ENCODE assay signal across 8 cellular contexts in genomic region chr16:27515874-27516353, GRCh38.
DNase-seq lines count a peak whose midpoint lies in the region; ATAC-seq and TF ChIP-seq lines count a peak whose summit lies in the region.

No MANE protein-coding gene starts in this region.

- DNase-seq in DMS 273 (lab: John Stamatoyannopoulos, UW; ENCODE audit: unreplicated experiment) (peak; percentile 60), DMS 273 treated with DMSO at 0.1 percent for 48 hours (lab: John Stamatoyannopoulos, UW) (no peak), germinal center (ENCODE audit: low spot score) (peak; percentile 77), retinal pigment epithelial cell (ENCODE audit: low read depth) (peak; percentile 46), DMS79 treated with DMSO at 0.1 percent for 48 hours (lab: John Stamatoyannopoulos, UW) (no peak)
- peak; percentile 18 for DNase-seq in activated CD4-positive, alpha-beta T cell treated with anti-CD3 and anti-CD28 coated beads, Interleukin-2, amount 50 U/mL, for 1 hour

- ATAC-seq in HG03520 (IDR thresholded peaks at IDR 0.05; ENCODE audit: unreplicated experiment): peak; percentile 61
- ATAC-seq in HG03159 (IDR thresholded peaks at IDR 0.05; ENCODE audit: unreplicated experiment): no peak

- no peak overlapping the region for H3K4me3 ChIP-seq in retinal pigment epithelial cell (ENCODE audit: low read length)

- peak; percentile 82 for TF ChIP-seq CTCF in retinal pigment epithelial cell (conservative IDR thresholded peaks at IDR 0.05; ENCODE audit: low read depth, low read length)

Comparison
In these comparisons a context has a peak if more than half of its experiments do, and no peak if none do; other contexts are left out.
1. DNase-seq: peak in DMS 273 (single experiment), activated CD4-positive, alpha-beta T cell treated with anti-CD3 and anti-CD28 coated beads, Interleukin-2, amount 50 U/mL, for 1 hour (single experiment), germinal center (single experiment) and retinal pigment epithelial cell (single experiment); none in DMS 273 treated with DMSO at 0.1 percent for 48 hours (single experiment) and DMS79 treated with DMSO at 0.1 percent for 48 hours (single experiment).